In the genomic region with DNA sequence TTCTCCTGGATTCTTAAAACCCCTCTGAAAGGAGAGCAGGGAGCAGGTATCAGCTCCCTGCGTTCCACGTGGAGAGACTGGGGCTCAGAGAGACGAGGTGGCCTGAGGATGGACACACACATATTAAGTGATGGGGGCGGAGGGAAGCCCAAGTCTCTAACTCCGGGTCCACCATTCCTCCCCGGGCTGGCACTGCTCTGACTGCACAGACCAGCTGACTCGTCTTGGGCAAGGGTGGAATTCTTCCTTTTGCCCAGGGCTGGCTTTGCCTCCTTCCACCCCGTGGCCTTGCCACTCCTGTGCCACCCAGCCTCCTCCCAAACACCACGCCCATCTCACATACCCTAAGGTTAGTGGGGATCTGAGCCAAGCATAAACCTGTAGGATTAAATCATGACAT, we compare ENCODE assay signal across 1 cellular context.
TF ChIP-seq lines count a peak whose summit lies in the region.

No MANE protein-coding gene starts in this region.

TF ChIP-seq in GM23338, 12 proteins besides CTCF, POLR2A, EP300 and RAD21 (continued from another document):
- TF ChIP-seq, protein P1, sequence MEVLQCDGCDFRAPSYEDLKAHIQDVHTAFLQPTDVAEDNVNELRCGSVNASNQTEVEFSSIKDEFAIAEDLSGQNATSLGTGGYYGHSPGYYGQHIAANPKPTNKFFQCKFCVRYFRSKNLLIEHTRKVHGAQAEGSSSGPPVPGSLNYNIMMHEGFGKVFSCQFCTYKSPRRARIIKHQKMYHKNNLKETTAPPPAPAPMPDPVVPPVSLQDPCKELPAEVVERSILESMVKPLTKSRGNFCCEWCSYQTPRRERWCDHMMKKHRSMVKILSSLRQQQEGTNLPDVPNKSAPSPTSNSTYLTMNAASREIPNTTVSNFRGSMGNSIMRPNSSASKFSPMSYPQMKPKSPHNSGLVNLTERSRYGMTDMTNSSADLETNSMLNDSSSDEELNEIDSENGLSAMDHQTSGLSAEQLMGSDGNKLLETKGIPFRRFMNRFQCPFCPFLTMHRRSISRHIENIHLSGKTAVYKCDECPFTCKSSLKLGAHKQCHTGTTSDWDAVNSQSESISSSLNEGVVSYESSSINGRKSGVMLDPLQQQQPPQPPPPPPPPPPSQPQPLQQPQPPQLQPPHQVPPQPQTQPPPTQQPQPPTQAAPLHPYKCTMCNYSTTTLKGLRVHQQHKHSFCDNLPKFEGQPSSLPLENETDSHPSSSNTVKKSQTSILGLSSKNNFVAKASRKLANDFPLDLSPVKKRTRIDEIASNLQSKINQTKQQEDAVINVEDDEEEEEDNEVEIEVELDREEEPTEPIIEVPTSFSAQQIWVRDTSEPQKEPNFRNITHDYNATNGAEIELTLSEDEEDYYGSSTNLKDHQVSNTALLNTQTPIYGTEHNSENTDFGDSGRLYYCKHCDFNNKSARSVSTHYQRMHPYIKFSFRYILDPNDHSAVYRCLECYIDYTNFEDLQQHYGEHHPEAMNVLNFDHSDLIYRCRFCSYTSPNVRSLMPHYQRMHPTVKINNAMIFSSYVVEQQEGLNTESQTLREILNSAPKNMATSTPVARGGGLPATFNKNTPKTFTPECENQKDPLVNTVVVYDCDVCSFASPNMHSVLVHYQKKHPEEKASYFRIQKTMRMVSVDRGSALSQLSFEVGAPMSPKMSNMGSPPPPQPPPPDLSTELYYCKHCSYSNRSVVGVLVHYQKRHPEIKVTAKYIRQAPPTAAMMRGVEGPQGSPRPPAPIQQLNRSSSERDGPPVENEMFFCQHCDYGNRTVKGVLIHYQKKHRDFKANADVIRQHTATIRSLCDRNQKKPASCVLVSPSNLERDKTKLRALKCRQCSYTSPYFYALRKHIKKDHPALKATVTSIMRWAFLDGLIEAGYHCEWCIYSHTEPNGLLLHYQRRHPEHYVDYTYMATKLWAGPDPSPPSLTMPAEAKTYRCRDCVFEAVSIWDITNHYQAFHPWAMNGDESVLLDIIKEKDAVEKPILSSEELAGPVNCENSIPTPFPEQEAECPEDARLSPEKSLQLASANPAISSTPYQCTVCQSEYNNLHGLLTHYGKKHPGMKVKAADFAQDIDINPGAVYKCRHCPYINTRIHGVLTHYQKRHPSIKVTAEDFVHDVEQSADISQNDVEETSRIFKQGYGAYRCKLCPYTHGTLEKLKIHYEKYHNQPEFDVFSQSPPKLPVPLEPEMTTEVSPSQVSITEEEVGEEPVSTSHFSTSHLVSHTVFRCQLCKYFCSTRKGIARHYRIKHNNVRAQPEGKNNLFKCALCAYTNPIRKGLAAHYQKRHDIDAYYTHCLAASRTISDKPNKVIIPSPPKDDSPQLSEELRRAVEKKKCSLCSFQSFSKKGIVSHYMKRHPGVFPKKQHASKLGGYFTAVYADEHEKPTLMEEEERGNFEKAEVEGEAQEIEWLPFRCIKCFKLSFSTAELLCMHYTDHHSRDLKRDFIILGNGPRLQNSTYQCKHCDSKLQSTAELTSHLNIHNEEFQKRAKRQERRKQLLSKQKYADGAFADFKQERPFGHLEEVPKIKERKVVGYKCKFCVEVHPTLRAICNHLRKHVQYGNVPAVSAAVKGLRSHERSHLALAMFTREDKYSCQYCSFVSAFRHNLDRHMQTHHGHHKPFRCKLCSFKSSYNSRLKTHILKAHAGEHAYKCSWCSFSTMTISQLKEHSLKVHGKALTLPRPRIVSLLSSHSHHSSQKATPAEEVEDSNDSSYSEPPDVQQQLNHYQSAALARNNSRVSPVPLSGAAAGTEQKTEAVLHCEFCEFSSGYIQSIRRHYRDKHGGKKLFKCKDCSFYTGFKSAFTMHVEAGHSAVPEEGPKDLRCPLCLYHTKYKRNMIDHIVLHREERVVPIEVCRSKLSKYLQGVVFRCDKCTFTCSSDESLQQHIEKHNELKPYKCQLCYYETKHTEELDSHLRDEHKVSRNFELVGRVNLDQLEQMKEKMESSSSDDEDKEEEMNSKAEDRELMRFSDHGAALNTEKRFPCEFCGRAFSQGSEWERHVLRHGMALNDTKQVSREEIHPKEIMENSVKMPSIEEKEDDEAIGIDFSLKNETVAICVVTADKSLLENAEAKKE (CRISPR knock-in tag; IDR thresholded peaks at IDR 0.05) = no peak
- TF ChIP-seq, protein P2, sequence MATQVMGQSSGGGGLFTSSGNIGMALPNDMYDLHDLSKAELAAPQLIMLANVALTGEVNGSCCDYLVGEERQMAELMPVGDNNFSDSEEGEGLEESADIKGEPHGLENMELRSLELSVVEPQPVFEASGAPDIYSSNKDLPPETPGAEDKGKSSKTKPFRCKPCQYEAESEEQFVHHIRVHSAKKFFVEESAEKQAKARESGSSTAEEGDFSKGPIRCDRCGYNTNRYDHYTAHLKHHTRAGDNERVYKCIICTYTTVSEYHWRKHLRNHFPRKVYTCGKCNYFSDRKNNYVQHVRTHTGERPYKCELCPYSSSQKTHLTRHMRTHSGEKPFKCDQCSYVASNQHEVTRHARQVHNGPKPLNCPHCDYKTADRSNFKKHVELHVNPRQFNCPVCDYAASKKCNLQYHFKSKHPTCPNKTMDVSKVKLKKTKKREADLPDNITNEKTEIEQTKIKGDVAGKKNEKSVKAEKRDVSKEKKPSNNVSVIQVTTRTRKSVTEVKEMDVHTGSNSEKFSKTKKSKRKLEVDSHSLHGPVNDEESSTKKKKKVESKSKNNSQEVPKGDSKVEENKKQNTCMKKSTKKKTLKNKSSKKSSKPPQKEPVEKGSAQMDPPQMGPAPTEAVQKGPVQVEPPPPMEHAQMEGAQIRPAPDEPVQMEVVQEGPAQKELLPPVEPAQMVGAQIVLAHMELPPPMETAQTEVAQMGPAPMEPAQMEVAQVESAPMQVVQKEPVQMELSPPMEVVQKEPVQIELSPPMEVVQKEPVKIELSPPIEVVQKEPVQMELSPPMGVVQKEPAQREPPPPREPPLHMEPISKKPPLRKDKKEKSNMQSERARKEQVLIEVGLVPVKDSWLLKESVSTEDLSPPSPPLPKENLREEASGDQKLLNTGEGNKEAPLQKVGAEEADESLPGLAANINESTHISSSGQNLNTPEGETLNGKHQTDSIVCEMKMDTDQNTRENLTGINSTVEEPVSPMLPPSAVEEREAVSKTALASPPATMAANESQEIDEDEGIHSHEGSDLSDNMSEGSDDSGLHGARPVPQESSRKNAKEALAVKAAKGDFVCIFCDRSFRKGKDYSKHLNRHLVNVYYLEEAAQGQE (IDR thresholded peaks at IDR 0.05; ENCODE audit: unreplicated experiment) = no peak
- TF ChIP-seq EZH2 (IDR thresholded peaks at IDR 0.05; ENCODE audit: low read depth, unreplicated experiment) (no peak), CREB1 (CRISPR knock-in tag; IDR thresholded peaks at IDR 0.05; ENCODE audit: low read depth) (no peak), NANOG (IDR thresholded peaks at IDR 0.05; ENCODE audit: borderline replicate concordance) (no peak), ZNF331 (CRISPR knock-in tag; IDR thresholded peaks at IDR 0.05; ENCODE audit: low read depth) (no peak), ZNF114 (CRISPR knock-in tag; IDR thresholded peaks at IDR 0.05) (no peak)
